1 cellular context compared by ENCODE assay signal in the genomic region with DNA sequence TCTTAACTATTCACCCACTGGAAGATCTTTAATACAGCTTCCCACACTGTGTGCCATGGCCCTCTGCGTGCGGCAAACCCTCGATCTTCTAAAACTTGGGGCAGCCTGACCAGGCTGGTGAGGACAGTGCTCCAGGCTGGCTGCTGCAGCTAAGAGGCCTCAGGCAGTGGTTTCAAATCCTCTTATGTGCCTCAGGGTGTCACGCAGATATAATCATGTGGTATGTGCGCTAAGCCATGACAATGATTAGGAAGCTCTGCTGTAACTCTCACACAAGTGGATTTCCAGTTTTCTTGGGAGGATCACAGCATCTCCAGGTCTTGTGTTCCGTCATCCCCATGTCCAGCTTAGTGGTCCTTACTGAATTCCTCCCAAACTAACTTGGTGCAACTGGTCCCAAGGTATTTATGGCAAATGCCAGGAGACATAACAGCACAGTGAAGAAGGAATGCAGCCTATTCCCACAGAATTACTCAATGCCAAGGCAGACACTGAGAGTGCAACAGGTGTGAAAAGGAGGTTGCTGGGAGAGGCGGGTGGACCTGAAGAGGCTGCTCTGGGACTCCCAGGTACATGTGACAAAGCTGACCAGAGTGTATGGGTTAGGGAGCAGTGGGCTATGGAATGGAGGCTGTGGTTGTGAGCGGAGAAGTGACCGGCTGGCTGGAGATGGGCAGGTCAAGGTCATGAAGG.
TF ChIP-seq lines count a peak whose summit lies in the region.

No MANE protein-coding gene starts in this region.

TF ChIP-seq in HEK293, 187 proteins besides CTCF, POLR2A, EP300 and RAD21:
- TF ChIP-seq ZBTB6 (tag by site-specific recombination; IDR thresholded peaks at IDR 0.05) (no peak), SCRT1 (tag by site-specific recombination; IDR thresholded peaks at IDR 0.05; ENCODE audit: borderline replicate concordance) (peak; percentile 85), SCRT2 (tag by site-specific recombination; IDR thresholded peaks at IDR 0.05) (peak; percentile 96)
